In genomic region chr5:109739741-109740140, GRCh38 we compare ENCODE assay signal across 10 cellular contexts. TPM values are rescaled to one million over a fixed set of nuclear protein-coding genes. Genes with fewer than 3 reads are reported as not detected.
DNase-seq lines count a peak whose midpoint lies in the region; FAIRE-seq and TF ChIP-seq lines count a peak whose summit lies in the region.
"Had no signal": no experiment of that assay in that cellular context is flagged by ENCODE, and none has a peak within 500 bp of the region (broad histone marks: within the 10 kb centered on the region; RNA-seq: fewer than 3 reads in every experiment).

No MANE protein-coding gene starts in this region.

- H3K9me3 ChIP-seq in parathyroid adenoma (ENCODE audit: control insufficient read depth, low read length) (no peaks in the 10 kb centered on the region), tibial nerve (no peaks in the 10 kb centered on the region)

- WGBS in tibial nerve, 2 donors: 88 to 91% methylated on average over 1 of the region's 1 CpG

- peaks cover 2% of the 10 kb centered on the region for H3K79me2 ChIP-seq in parathyroid adenoma

- H3K36me3 ChIP-seq in H7 (replicated peaks; ENCODE audit: control insufficient read depth, insufficient read depth, low read length) (no peaks in the 10 kb centered on the region; the same call in 1 of the 2 replicates), parathyroid adenoma (ENCODE audit: control insufficient read depth, insufficient read depth, low read length) (no peaks in the 10 kb centered on the region), tibial nerve (peaks cover 0 to 3% (median 0%) of the 10 kb centered on the region in 3 donors)

- TF ChIP-seq EP300 in tibial nerve (IDR thresholded peaks at IDR 0.05): no peak

- FAIRE-seq in RCC 7860 (lab: Jason Lieb, UNC): no peak

- no peak overlapping the region for H3K4me2 ChIP-seq in parathyroid adenoma (ENCODE audit: low read length)

- peak overlapping the region; percentile 61 for H2AFZ ChIP-seq in parathyroid adenoma

- TF ChIP-seq CTCF in epithelial cell of proximal tubule (conservative IDR thresholded peaks at IDR 0.05; ENCODE audit: low read depth, low read length): no peak
- TF ChIP-seq CTCF in parathyroid adenoma (IDR thresholded peaks at IDR 0.05): no peak
- TF ChIP-seq CTCF in tibial nerve (IDR thresholded peaks at IDR 0.05): no peak

- DNase-seq in H7: peak; percentile 5
- peak; percentile 9 for DNase-seq in RCC 7860 (ENCODE audit: low spot score)
- no peak for DNase-seq in epithelial cell of proximal tubule (ENCODE audit: low read depth)
- DNase-seq in tibial nerve (ENCODE audit: low spot score in 2 of 2): no peak
- no peak for DNase-seq in SKM-1 (lab: John Stamatoyannopoulos, UW; ENCODE audit: unreplicated experiment)
- DNase-seq in dedifferentiated amniotic fluid mesenchymal stem cell (ENCODE audit: extremely low spot score): no peak
- no peak for DNase-seq in NCI-H1092 treated with DMSO at 0.1 percent for 48 hours (lab: John Stamatoyannopoulos, UW)
- DNase-seq: NCI-H510A; stimulated activated CD4-positive, alpha-beta T cell treated with anti-CD3 and anti-CD28 coated beads, Interleukin-12 subunit alpha, Interleukin-12 subunit beta, amount 100 ng/mL, for 4 hours had no signal

- H3K9ac ChIP-seq in parathyroid adenoma: no peak overlapping the region

- H3K4me3 ChIP-seq in H7 (ENCODE audit: insufficient read depth, low read depth, low read length): no peak overlapping the region
- H3K4me3 ChIP-seq in epithelial cell of proximal tubule (ENCODE audit: low read depth, low read length): peak overlapping the region; percentile 24
- H3K4me3 ChIP-seq in parathyroid adenoma (ENCODE audit: low read depth, low read length): no peak overlapping the region
- no peak overlapping the region for H3K4me3 ChIP-seq in tibial nerve

- H3K27ac ChIP-seq in parathyroid adenoma: peak overlapping the region; percentile 73
- no peak overlapping the region for H3K27ac ChIP-seq in tibial nerve

- H3K4me1 ChIP-seq in parathyroid adenoma (peaks cover 32% of the 10 kb centered on the region), tibial nerve (peaks cover 0 to 44% (median 25%) of the 10 kb centered on the region in 4 donors)

- H3K27me3 ChIP-seq in H7 (ENCODE audit: control insufficient read depth, insufficient read depth, low read length): no peaks in the 10 kb centered on the region
- no peaks in the 10 kb centered on the region for H3K27me3 ChIP-seq in parathyroid adenoma (ENCODE audit: control insufficient read depth, insufficient read depth, low read length)
- H3K27me3 ChIP-seq in tibial nerve: no peaks in the 10 kb centered on the region

- no peak for TF ChIP-seq POLR2A in tibial nerve (IDR thresholded peaks at IDR 0.05)

RNA-seq across cellular contexts. Expression of gene MAN2A1, which starts 50.0 kb away (rescaled TPM):
- total RNA-seq in H7 (2014; rRNA removed; shearing (Covaris generic)): 53.5 and 70.3 TPM in 2 replicates
- total RNA-seq in epithelial cell of proximal tubule: 34.7 and 51.2 TPM in 2 replicates
- 10 to 100 TPM; 50.0 to 66.0 (median 56.7) TPM for total RNA-seq in tibial nerve

Comparison
In these comparisons a context has a peak if more than half of its experiments do, and no peak if none do; other contexts are left out.
1. DNase-seq: peak in H7 (single experiment) and RCC 7860 (single experiment); none in epithelial cell of proximal tubule (single experiment), tibial nerve (0 of 2), SKM-1 (single experiment), dedifferentiated amniotic fluid mesenchymal stem cell (single experiment) and NCI-H1092 treated with DMSO at 0.1 percent for 48 hours (single experiment).